ENCODE assay signal across 18 cellular contexts in the genomic region with DNA sequence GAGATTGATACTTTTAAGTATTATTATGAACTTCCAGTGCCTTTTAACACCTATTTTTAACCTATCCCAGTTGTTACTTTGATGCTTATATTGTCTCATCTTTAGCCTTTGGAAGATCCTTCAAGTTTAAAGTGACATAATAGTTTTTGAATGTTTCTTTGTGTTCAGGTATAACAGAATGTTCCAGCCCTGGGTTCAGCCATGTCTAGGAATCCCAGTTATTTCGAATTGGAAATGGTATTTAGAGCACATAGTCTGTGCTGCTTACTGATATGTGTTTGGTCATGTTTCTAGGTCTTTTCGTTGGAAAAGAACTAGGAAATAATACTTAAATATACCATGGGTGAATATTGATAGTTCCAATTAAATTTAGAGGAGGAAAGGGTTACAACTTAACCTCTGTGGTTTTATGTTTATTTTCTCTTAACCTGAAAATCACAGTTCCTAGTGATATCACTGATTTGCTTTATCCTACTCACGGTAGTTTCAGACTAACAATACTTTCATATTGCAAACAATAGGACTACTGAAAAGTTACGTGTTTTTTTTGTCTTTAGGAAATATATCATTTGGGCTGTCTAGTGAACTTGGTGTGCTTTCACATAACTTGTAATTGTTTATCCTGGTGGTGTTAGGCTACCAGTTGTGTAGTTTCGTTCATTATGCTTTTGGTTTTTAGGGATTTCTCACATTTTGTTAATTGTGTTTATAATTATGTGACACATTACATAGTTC.
"Had no signal": no experiment of that assay in that cellular context is flagged by ENCODE, and none has a peak within 500 bp of the region (broad histone marks: within the 10 kb centered on the region; RNA-seq: fewer than 3 reads in every experiment).

No MANE protein-coding gene starts in this region.

- H3K9me3 ChIP-seq: ascending aorta, esophagus muscularis mucosa, testis had no signal

- H3K27ac ChIP-seq: ascending aorta, SK-N-MC, testis had no signal

- H3K9me3 Mint-ChIP-seq: dendritic cell treated with granulocyte-macrophage colony-stimulating factor and Interleukin-4, amounts not matched to agents 40 ng/mL and 50 ng/mL, for 4 days; memory B cell; natural killer cell treated with Interleukin-12 subunit alpha and Interleukin-12 subunit beta and Interleukin-15 and Interleukin-18, amount 100 ng/mL, for 72 hours; stimulated activated naive CD8-positive, alpha-beta T cell treated with anti-CD3 and anti-CD28 coated beads, Interleukin-15, Interleukin-2, amounts not matched to agents 100 ng/mL and 50 ng/mL, for 24 hours had no signal

- DNase-seq: activated CD4-positive, alpha-beta T cell treated with anti-CD3 and anti-CD28 coated beads for 48 hours; activated gamma-delta T cell; activated naive CD8-positive, alpha-beta T cell treated with anti-CD3 and anti-CD28 coated beads, Interleukin-2, amount 10 ng/mL, durations not matched to agents 7 days and 5 days; activated T-cell treated with anti-CD3 and anti-CD28 coated beads, Interleukin-2, amount 50 U/mL, for 1 hour; caudate nucleus; nucleus accumbens; stimulated activated CD4-positive, alpha-beta T cell treated with anti-CD3 and anti-CD28 coated beads, Interleukin-2, amount 100 ng/mL, for 48 hours; T-cell; testis had no signal

- H3K4me3 ChIP-seq: ascending aorta, esophagus muscularis mucosa, SK-N-MC, testis had no signal

- H3K27me3 ChIP-seq: ascending aorta, esophagus muscularis mucosa, testis had no signal

- H3K36me3 Mint-ChIP-seq: natural killer cell treated with Interleukin-12 subunit alpha and Interleukin-12 subunit beta and Interleukin-15 and Interleukin-18, amount 100 ng/mL, for 72 hours had no signal

- H3K27me3 Mint-ChIP-seq: activated naive CD8-positive, alpha-beta T cell treated with anti-CD3 and anti-CD28 coated beads, Interleukin-2, amount 10 ng/mL, durations not matched to agents 7 days and 5 days; dendritic cell treated with granulocyte-macrophage colony-stimulating factor and Interleukin-4, amounts not matched to agents 40 ng/mL and 50 ng/mL, for 4 days; memory B cell; natural killer cell treated with Interleukin-12 subunit alpha and Interleukin-12 subunit beta and Interleukin-15 and Interleukin-18, amount 100 ng/mL, for 72 hours; stimulated activated naive CD8-positive, alpha-beta T cell treated with anti-CD3 and anti-CD28 coated beads, Interleukin-15, Interleukin-2, amounts not matched to agents 100 ng/mL and 50 ng/mL, for 24 hours; T-cell had no signal

- FAIRE-seq: endometrium had no signal

- ATAC-seq: left lobe of liver; natural killer cell treated with Interleukin-12 subunit alpha and Interleukin-12 subunit beta and Interleukin-15 and Interleukin-18, amount 100 ng/mL, for 72 hours; T-cell had no signal

- H3K36me3 ChIP-seq: esophagus muscularis mucosa had no signal

- H3K27ac Mint-ChIP-seq: activated naive CD8-positive, alpha-beta T cell treated with anti-CD3 and anti-CD28 coated beads, Interleukin-2, amount 10 ng/mL, durations not matched to agents 7 days and 5 days; dendritic cell treated with granulocyte-macrophage colony-stimulating factor and Interleukin-4, amounts not matched to agents 40 ng/mL and 50 ng/mL, for 4 days; memory B cell had no signal

- H3K4me3 Mint-ChIP-seq: activated naive CD8-positive, alpha-beta T cell treated with anti-CD3 and anti-CD28 coated beads, Interleukin-2, amount 10 ng/mL, durations not matched to agents 7 days and 5 days; dendritic cell treated with granulocyte-macrophage colony-stimulating factor and Interleukin-4, amounts not matched to agents 40 ng/mL and 50 ng/mL, for 4 days; memory B cell; natural killer cell treated with Interleukin-12 subunit alpha and Interleukin-12 subunit beta and Interleukin-15 and Interleukin-18, amount 100 ng/mL, for 72 hours; stimulated activated naive CD8-positive, alpha-beta T cell treated with anti-CD3 and anti-CD28 coated beads, Interleukin-15, Interleukin-2, amounts not matched to agents 100 ng/mL and 50 ng/mL, for 24 hours had no signal
